Comparison of ENCODE assay signal across 24 cellular contexts in the genomic region with DNA sequence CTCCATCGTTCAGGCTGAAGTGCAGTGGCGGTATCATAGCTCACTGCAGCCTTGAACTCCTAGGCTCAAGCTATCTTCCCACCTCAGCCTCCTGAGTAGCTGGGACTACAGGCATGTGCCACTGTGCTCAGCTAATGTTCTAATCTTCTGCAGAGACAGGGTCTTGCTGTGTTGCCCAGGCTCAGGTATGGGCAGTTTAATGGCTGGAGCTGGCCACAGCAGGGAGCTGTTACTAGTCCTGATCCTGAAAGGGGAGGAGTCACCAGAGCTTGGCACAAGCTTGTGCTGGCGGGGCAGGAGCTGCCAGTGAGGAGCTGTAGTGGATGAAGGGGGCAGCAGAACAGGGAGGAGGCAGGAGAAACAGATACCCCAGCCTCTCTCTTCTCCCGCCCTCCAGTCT. TPM values are rescaled to one million over a fixed set of nuclear protein-coding genes. Genes with fewer than 3 reads are reported as not detected.
"Had no signal": no experiment of that assay in that cellular context is flagged by ENCODE, and none has a peak within 500 bp of the region (broad histone marks: within the 10 kb centered on the region; RNA-seq: fewer than 3 reads in every experiment).

No MANE protein-coding gene starts in this region.

- H3K9me3 ChIP-seq: gastrocnemius medialis, left lung, prostate gland, right atrium auricular region, sigmoid colon, stomach, thyroid gland, upper lobe of right lung, uterus had no signal

- ATAC-seq: gastrocnemius medialis; left lung; naive thymus-derived CD4-positive, alpha-beta T cell; stimulated activated effector memory CD8-positive, alpha-beta T cell treated with anti-CD3 and anti-CD28 coated beads, Interleukin-12 subunit alpha, Interleukin-12 subunit beta, amount 100 ng/mL, for 72 hours; upper lobe of right lung had no signal

- H3K4me3 Mint-ChIP-seq: naive thymus-derived CD4-positive, alpha-beta T cell; nephron; neural progenitor cell; stimulated activated effector memory CD8-positive, alpha-beta T cell treated with anti-CD3 and anti-CD28 coated beads, Interleukin-12 subunit alpha, Interleukin-12 subunit beta, amount 100 ng/mL, for 72 hours had no signal

- H3K27me3 ChIP-seq: dorsolateral prefrontal cortex, gastrocnemius medialis, left lung, neural progenitor cell, right atrium auricular region, sigmoid colon, stomach, thyroid gland, upper lobe of right lung, uterus had no signal

- H3K27ac Mint-ChIP-seq: naive thymus-derived CD4-positive, alpha-beta T cell; nephron; neural progenitor cell; stimulated activated effector memory CD8-positive, alpha-beta T cell treated with anti-CD3 and anti-CD28 coated beads, Interleukin-12 subunit alpha, Interleukin-12 subunit beta, amount 100 ng/mL, for 72 hours had no signal

- H3K9me3 Mint-ChIP-seq: naive thymus-derived CD4-positive, alpha-beta T cell; nephron; neural progenitor cell; stimulated activated effector memory CD8-positive, alpha-beta T cell treated with anti-CD3 and anti-CD28 coated beads, Interleukin-12 subunit alpha, Interleukin-12 subunit beta, amount 100 ng/mL, for 72 hours had no signal

- H3K4me1 ChIP-seq: left lung, neural progenitor cell, prostate gland, right atrium auricular region, stomach, thyroid gland, upper lobe of right lung had no signal

- FAIRE-seq: colon, keratinocyte had no signal

- H3K4me1 Mint-ChIP-seq: nephron had no signal

- H2AFZ ChIP-seq: neural progenitor cell had no signal

- H3K27ac ChIP-seq: dorsolateral prefrontal cortex, gastrocnemius medialis, left lung, neural progenitor cell, prostate gland, right atrium auricular region, sigmoid colon, stomach, thyroid gland, upper lobe of right lung, uterus had no signal

- DNase-seq: dorsolateral prefrontal cortex; effector CD4-positive, alpha-beta T cell; foreskin fibroblast; gastrocnemius medialis; head of caudate nucleus; left lung; mesenchymal stem cell; midbrain; naive thymus-derived CD4-positive, alpha-beta T cell; sigmoid colon; stimulated activated CD4-positive, alpha-beta T cell treated with anti-CD3 and anti-CD28 coated beads, Interleukin-2, amount 100 ng/mL, for 24 hours; stimulated activated CD4-positive, alpha-beta T cell treated with anti-CD3 and anti-CD28 coated beads, Interleukin-4, amount 100 ng/mL, for 24 hours; stimulated activated naive CD4-positive, alpha-beta T cell treated with Interleukin-2 at 50 U/mL for 16 hours; stomach; thyroid gland; upper lobe of right lung; uterus had no signal

- H3K4me3 ChIP-seq: dorsolateral prefrontal cortex, gastrocnemius medialis, left lung, neural progenitor cell, prostate gland, right atrium auricular region, sigmoid colon, stomach, thyroid gland, upper lobe of right lung, uterus had no signal

- H3K9ac ChIP-seq: neural progenitor cell had no signal

- H3K36me3 Mint-ChIP-seq: neural progenitor cell had no signal

- H3K27me3 Mint-ChIP-seq: naive thymus-derived CD4-positive, alpha-beta T cell had no signal

- H3K4me2 ChIP-seq: neural progenitor cell had no signal

- H3K36me3 ChIP-seq: left lung, neural progenitor cell, prostate gland, right atrium auricular region, thyroid gland, uterus had no signal

RNA-seq across cellular contexts. Expression of a gene that starts 53.7 kb away (rescaled TPM):
- total RNA-seq: gastrocnemius medialis, sigmoid colon had no signal
